ENCODE assay signal across 9 cellular contexts in the genomic region with DNA sequence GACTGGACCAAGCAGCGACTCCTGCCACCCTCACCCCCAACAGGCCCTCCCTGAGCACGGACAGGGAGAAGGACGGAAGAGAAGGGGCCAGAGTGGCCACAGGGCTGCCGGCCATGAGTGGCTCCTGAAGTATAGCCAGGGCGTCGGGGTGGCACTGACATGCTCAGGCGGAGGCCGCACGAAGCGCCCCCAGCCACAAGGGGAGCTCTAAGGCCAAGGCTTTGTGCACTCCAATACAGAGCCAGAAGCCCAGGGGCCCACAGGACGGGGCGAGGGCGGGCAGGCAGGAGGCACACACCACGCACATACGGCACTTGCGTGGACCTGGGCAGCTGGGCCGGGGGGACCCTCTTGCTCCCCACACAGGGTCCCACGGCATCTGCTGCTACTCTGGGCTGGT. TPM values are rescaled to one million over a fixed set of nuclear protein-coding genes. Genes with fewer than 3 reads are reported as not detected.
A peak's percentile ranks its signal among the peaks of the same experiment; 100 is the strongest.
DNase-seq lines count a peak whose midpoint lies in the region; ATAC-seq and TF ChIP-seq lines count a peak whose summit lies in the region.
"Had no signal": no experiment of that assay in that cellular context is flagged by ENCODE, and none has a peak within 500 bp of the region (broad histone marks: within the 10 kb centered on the region; RNA-seq: fewer than 3 reads in every experiment).

No MANE protein-coding gene starts in this region.

- ATAC-seq in stimulated activated memory B cell treated with anti-CD40 and anti-IgM and Interleukin-4, amounts not matched to agents 10 μg/mL and 1 μg/mL and 100 μg/mL, for 72 hours, result no peak
- ATAC-seq: gastroesophageal sphincter had no signal

- H3K27ac ChIP-seq in RWPE1, result no peak overlapping the region; the same call in 1 of the 2 replicates

- POLR2A ChIA-PET in RWPE1 (lab: Yijun Ruan, JAX; ENCODE audit: low non-redundant PET), result no interaction called here

- H3K9me3 Mint-ChIP-seq in stimulated activated memory B cell treated with anti-CD40 and anti-IgM and Interleukin-4, amounts not matched to agents 10 μg/mL and 1 μg/mL and 100 μg/mL, for 72 hours, result no peaks in the 10 kb centered on the region

- H3K36me3 Mint-ChIP-seq in stimulated activated memory B cell treated with anti-CD40 and anti-IgM and Interleukin-4, amounts not matched to agents 10 μg/mL and 1 μg/mL and 100 μg/mL, for 72 hours, result peaks cover 66% of the 10 kb centered on the region

- peaks cover 63% of the 10 kb centered on the region for H3K4me1 Mint-ChIP-seq in stimulated activated memory B cell treated with anti-CD40 and anti-IgM and Interleukin-4, amounts not matched to agents 10 μg/mL and 1 μg/mL and 100 μg/mL, for 72 hours

- H3K4me3 ChIP-seq in fibroblast of the aortic adventitia (ENCODE audit: low read depth, low read length), result no peak overlapping the region
- H3K4me3 ChIP-seq: gastroesophageal sphincter had no signal

- no peaks in the 10 kb centered on the region for H3K27me3 Mint-ChIP-seq in stimulated activated memory B cell treated with anti-CD40 and anti-IgM and Interleukin-4, amounts not matched to agents 10 μg/mL and 1 μg/mL and 100 μg/mL, for 72 hours

- CTCF ChIA-PET in RWPE1 (lab: Yijun Ruan, JAX), result interaction anchor here (0.6 to 1.1 kb wide), 5 partner anchors 24 to 138 kb away, joined by 3 to 4 read pairs (median 3); no protein-coding TSS in a partner anchor

- peak; percentile 39 for TF ChIP-seq CTCF in RWPE1 (conservative IDR thresholded peaks at IDR 0.05; ENCODE audit: low read depth)
- TF ChIP-seq CTCF in fibroblast of the aortic adventitia (IDR thresholded peaks at IDR 0.05; ENCODE audit: insufficient read depth, low read length), result peak; percentile 35

- DNase-seq in activated gamma-delta T cell treated with Interleukin-2 at 50 U/mL for 16 hours (peak; percentile 49), activated gamma-delta T cell (lab: John Stamatoyannopoulos, UW) (no peak), RWPE1 (ENCODE audit: low spot score) (peak; percentile 19), fibroblast of the aortic adventitia (ENCODE audit: low read depth) (no peak), KG1 (lab: John Stamatoyannopoulos, UW) (no peak), NCI-H1930 (lab: John Stamatoyannopoulos, UW) (no peak), NK-92 (lab: John Stamatoyannopoulos, UW; ENCODE audit: unreplicated experiment) (no peak)

- H3K4me3 Mint-ChIP-seq in stimulated activated memory B cell treated with anti-CD40 and anti-IgM and Interleukin-4, amounts not matched to agents 10 μg/mL and 1 μg/mL and 100 μg/mL, for 72 hours, result no peak overlapping the region

- H3K27ac Mint-ChIP-seq in stimulated activated memory B cell treated with anti-CD40 and anti-IgM and Interleukin-4, amounts not matched to agents 10 μg/mL and 1 μg/mL and 100 μg/mL, for 72 hours, result peak overlapping the region; percentile 76

RNA-seq across cellular contexts. Expression of a gene that starts 52.0 kb away (rescaled TPM):
- 2.2 and 5.7 TPM in 2 replicates for total RNA-seq in fibroblast of the aortic adventitia (ENCODE audit: low replicate concordance)

Comparison
In these comparisons a context has a peak if more than half of its experiments do, and no peak if none do; other contexts are left out.
1. DNase-seq: peak in activated gamma-delta T cell treated with Interleukin-2 at 50 U/mL for 16 hours (single experiment) and RWPE1 (single experiment); none in activated gamma-delta T cell (single experiment), fibroblast of the aortic adventitia (single experiment), KG1 (single experiment), NCI-H1930 (0 of 2) and NK-92 (single experiment).